ENCODE assay signal across 29 cellular contexts in genomic region chr2:134512734-134513467, GRCh38.
"Had no signal": no experiment of that assay in that cellular context is flagged by ENCODE, and none has a peak within 500 bp of the region (broad histone marks: within the 10 kb centered on the region; RNA-seq: fewer than 3 reads in every experiment).

No MANE protein-coding gene starts in this region.

- DNase-seq: cerebellar nuclear complex; dorsolateral prefrontal cortex; effector CD4-positive, alpha-beta T cell; immature natural killer cell; islet precursor cell; kidney glomerular epithelial cell; left colon; mesendoderm; midbrain; naive thymus-derived CD4-positive, alpha-beta T cell; nucleus accumbens; ovary; posterior cingulate gyrus; psoas muscle; right cardiac atrium; spleen; stimulated activated CD4-positive, alpha-beta T cell treated with anti-CD3 and anti-CD28 coated beads, Interleukin-4, amount 100 ng/mL, for 4 hours; stimulated activated naive CD8-positive, alpha-beta T cell treated with anti-CD3 and anti-CD28 coated beads, Interleukin-15, Interleukin-2, amounts not matched to agents 100 U/mL and 50 U/mL, for 24 hours; substantia nigra; testis; tibial artery had no signal

- H3K36me3 ChIP-seq: esophagus muscularis mucosa, ovary, spleen, tibial artery had no signal

- H3K27ac Mint-ChIP-seq: immature natural killer cell; naive thymus-derived CD4-positive, alpha-beta T cell; nephron; stimulated activated memory B cell treated with anti-CD40 and anti-IgM and Interleukin-4, amounts not matched to agents 10 μg/mL and 1 μg/mL and 100 μg/mL, for 72 hours; type B pancreatic cell had no signal

- ATAC-seq: left colon; naive thymus-derived CD4-positive, alpha-beta T cell; psoas muscle; right cardiac atrium; stimulated activated memory B cell treated with anti-CD40 and anti-IgM and Interleukin-4, amounts not matched to agents 10 μg/mL and 1 μg/mL and 100 μg/mL, for 72 hours; stimulated activated naive CD8-positive, alpha-beta T cell treated with anti-CD3 and anti-CD28 coated beads, Interleukin-15, Interleukin-2, amounts not matched to agents 100 U/mL and 50 U/mL, for 24 hours had no signal

- H3K4me3 Mint-ChIP-seq: immature natural killer cell; naive thymus-derived CD4-positive, alpha-beta T cell; nephron; stimulated activated memory B cell treated with anti-CD40 and anti-IgM and Interleukin-4, amounts not matched to agents 10 μg/mL and 1 μg/mL and 100 μg/mL, for 72 hours; type B pancreatic cell had no signal

- H3K4me3 ChIP-seq: dorsolateral prefrontal cortex, esophagus muscularis mucosa, lung, ovary, psoas muscle, skin epidermis, spleen, testis, tibial artery had no signal

- H3K36me3 Mint-ChIP-seq: immature natural killer cell; naive thymus-derived CD4-positive, alpha-beta T cell; type B pancreatic cell had no signal

- H3K27me3 Mint-ChIP-seq: stimulated activated memory B cell treated with anti-CD40 and anti-IgM and Interleukin-4, amounts not matched to agents 10 μg/mL and 1 μg/mL and 100 μg/mL, for 72 hours; type B pancreatic cell had no signal

- H3K27ac ChIP-seq: dorsolateral prefrontal cortex, esophagus muscularis mucosa, ovary, psoas muscle, skin epidermis, spleen, testis, tibial artery had no signal

- H3K4me1 ChIP-seq: esophagus muscularis mucosa, psoas muscle, spleen, testis, tibial artery had no signal

- H3K4me1 Mint-ChIP-seq: immature natural killer cell; stimulated activated memory B cell treated with anti-CD40 and anti-IgM and Interleukin-4, amounts not matched to agents 10 μg/mL and 1 μg/mL and 100 μg/mL, for 72 hours had no signal

- H3K27me3 ChIP-seq: dorsolateral prefrontal cortex, esophagus muscularis mucosa, ovary, spleen, testis, tibial artery had no signal

- H3K9me3 Mint-ChIP-seq: immature natural killer cell; naive thymus-derived CD4-positive, alpha-beta T cell; nephron; stimulated activated memory B cell treated with anti-CD40 and anti-IgM and Interleukin-4, amounts not matched to agents 10 μg/mL and 1 μg/mL and 100 μg/mL, for 72 hours; type B pancreatic cell had no signal

- H3K9me3 ChIP-seq: esophagus muscularis mucosa, ovary, psoas muscle, spleen, testis, tibial artery had no signal

- FAIRE-seq: colon, frontal cortex had no signal
